Comparison of ENCODE assay signal across 8 cellular contexts in the genomic region with DNA sequence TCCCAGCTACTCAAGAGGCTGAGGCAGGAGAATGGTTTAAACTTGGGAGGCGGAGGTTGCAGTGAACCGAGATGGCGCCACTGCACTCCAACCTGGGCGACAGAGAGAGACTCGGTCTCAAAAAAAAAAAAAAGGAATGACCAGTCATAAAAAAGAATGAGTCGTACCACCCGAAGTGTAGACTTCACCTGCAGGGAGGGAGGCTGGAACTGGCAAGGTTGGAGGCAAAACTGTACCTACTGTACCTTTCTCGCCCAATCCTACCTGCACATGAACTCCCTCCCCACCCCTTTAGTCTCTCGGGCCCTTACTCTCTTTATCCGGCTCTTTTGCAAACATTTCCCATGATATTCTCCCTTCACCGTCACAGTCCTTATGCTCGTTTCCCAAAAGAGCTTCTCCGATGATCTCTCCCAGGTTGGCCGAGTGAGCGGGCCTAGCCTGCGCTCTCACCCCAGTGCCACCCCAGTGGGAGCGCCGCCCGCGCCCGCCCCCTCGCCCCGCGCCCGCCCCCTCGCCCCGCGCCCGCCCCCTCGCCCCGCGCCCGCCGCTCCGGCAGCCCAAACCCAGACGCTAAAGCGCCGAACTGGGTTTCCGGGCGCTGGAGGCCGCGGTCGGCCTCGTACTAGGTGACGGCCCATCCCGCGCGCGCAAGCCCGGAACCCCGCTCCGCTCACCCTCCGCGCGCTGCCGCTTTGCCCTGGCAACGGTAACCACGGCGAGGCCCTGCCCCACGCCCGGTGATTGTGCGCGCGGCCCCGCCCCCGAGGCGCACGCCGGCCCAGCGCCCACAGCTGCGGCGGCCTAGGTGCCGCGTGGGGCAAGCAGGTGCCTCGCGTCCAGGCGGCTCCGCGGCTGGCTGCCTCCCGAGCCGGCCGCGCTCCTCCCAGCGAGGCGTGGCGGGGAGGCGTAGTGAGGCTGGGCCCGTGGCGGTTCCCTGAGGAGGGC. TPM values are rescaled to one million over a fixed set of nuclear protein-coding genes. Genes with fewer than 3 reads are reported as not detected.
DNase-seq lines count a peak whose midpoint lies in the region; ATAC-seq, FAIRE-seq and TF ChIP-seq lines count a peak whose summit lies in the region.

Gene SMKR1, plus strand, starts transcription at position 772 of the 948 bp plus-strand sequence. CDS start 294 bp downstream, outside the sequence.

- H3K4me2 ChIP-seq in IMR-90 (ENCODE audit: low read depth, low read length) (peak within 1 kb of the TSS; percentile 72), osteoblast (ENCODE audit: insufficient read depth, low read length) (peak within 1 kb of the TSS; percentile 83)

- H3K4me3 ChIP-seq in IMR-90 (ENCODE audit: insufficient read depth, low read depth, low read length) (peak within 1 kb of the TSS; percentile 47), osteoblast (ENCODE audit: insufficient read depth, low read length) (peak within 1 kb of the TSS; percentile 74), thymus (ENCODE audit: low read length) (peak within 1 kb of the TSS; percentile 57)

- H2AFZ ChIP-seq in IMR-90 (replicated peaks; ENCODE audit: low read length, poor library complexity) (peak within 1 kb of the TSS; percentile 92), osteoblast (ENCODE audit: low read length) (peak within 1 kb of the TSS; percentile 81)

- H3K4me1 ChIP-seq in IMR-90 (ENCODE audit: control insufficient read depth, insufficient read depth, low read length) (no peaks in the 10 kb centered on the region; the same call in 1 of the 2 replicates), osteoblast (ENCODE audit: insufficient read depth, low read length) (peaks cover 9% of the 10 kb centered on the region), thymus (ENCODE audit: control insufficient read depth, insufficient read depth, low read length) (peaks cover 4% of the 10 kb centered on the region)

- TF ChIP-seq POLR2A in IMR-90 (IDR thresholded peaks at IDR 0.05; ENCODE audit: low read depth, low read length): no peak

- H3K36me3 ChIP-seq in IMR-90 (ENCODE audit: control insufficient read depth, insufficient read depth, low read length) (no peaks in the 10 kb centered on the region), osteoblast (ENCODE audit: insufficient read depth, low read length) (no peaks in the 10 kb centered on the region), thymus (ENCODE audit: control insufficient read depth, insufficient read depth) (no peaks in the 10 kb centered on the region)

- no peak within 1 kb of the TSS for H3K27ac ChIP-seq in IMR-90 (ENCODE audit: insufficient read depth, low read length)
- H3K27ac ChIP-seq in osteoblast (ENCODE audit: low read depth, low read length): no peak within 1 kb of the TSS
- H3K27ac ChIP-seq in thymus (ENCODE audit: low read depth): no peak within 1 kb of the TSS

- BruUV-seq in IMR-90 (replicated peaks; lab: Mats Ljungman, UMichigan): no TSS peak

- no peak within 1 kb of the TSS for H2BK120ac ChIP-seq in IMR-90 (ENCODE audit: low read depth, low read length)

- no peak within 1 kb of the TSS for H2AK9ac ChIP-seq in IMR-90 (replicated peaks; ENCODE audit: low read depth, low read length, poor library complexity)

- no peak within 1 kb of the TSS for H4K5ac ChIP-seq in IMR-90 (ENCODE audit: low read depth, low read length)

- H3K27me3 ChIP-seq in IMR-90 (ENCODE audit: control insufficient read depth, insufficient read depth, low read length) (peaks cover 38% of the 10 kb centered on the region), osteoblast (ENCODE audit: insufficient read depth, low read length) (peaks cover 12% of the 10 kb centered on the region), thymus (ENCODE audit: control insufficient read depth, insufficient read depth) (peaks cover 3% of the 10 kb centered on the region)

- TF ChIP-seq RAD21 in IMR-90 (IDR thresholded peaks at IDR 0.05; ENCODE audit: low read length): no peak

- FAIRE-seq in RCC 7860 (lab: Jason Lieb, UNC): no peak

- POLR2A ChIA-PET in IMR-90 (lab: Charles Lee; ENCODE audit: unreplicated experiment): no interaction called here

- TF ChIP-seq CTCF in IMR-90 (conservative IDR thresholded peaks at IDR 0.05; ENCODE audit: low read depth, low read length) (no peak), osteoblast (IDR thresholded peaks at IDR 0.05; ENCODE audit: extremely low read depth, low read depth, low read length) (no peak)

- no peak within 1 kb of the TSS for H3K18ac ChIP-seq in IMR-90 (ENCODE audit: low read depth, low read length)

- H4K20me1 ChIP-seq in IMR-90 (ENCODE audit: insufficient read depth, low read length) (no peaks in the 10 kb centered on the region), osteoblast (ENCODE audit: insufficient read depth, low read length) (peaks cover 2% of the 10 kb centered on the region)

- intact Hi-C loops in IMR-90 (cut with micrococcal nuclease): no loop called here

- H3K9me1 ChIP-seq in IMR-90 (ENCODE audit: insufficient read depth, low read length): no peaks in the 10 kb centered on the region

- no peak within 1 kb of the TSS for H4K91ac ChIP-seq in IMR-90 (ENCODE audit: insufficient read depth, low read depth, low read length)

- no peaks in the 10 kb centered on the region for H3K79me2 ChIP-seq in osteoblast (ENCODE audit: insufficient read depth, low read length)

- no peak within 1 kb of the TSS for H2BK20ac ChIP-seq in IMR-90 (ENCODE audit: low read depth, low read length)

- 1% methylated on average over 42 of the region's 89 CpGs; no CpG with 5 or more reads in 1 of the 2 experiments for WGBS in IMR-90 (ENCODE audit: extremely low coverage in 2 of 2, insufficient read length in 1 of 2), 2 experiments
- WGBS in thymus: 6% methylated on average over 89 of the region's 89 CpGs

- H4K8ac ChIP-seq in IMR-90 (ENCODE audit: low read depth in 2 of 2, low read length in 2 of 2): no peak within 1 kb of the TSS

- in situ Hi-C loops in IMR-90 (cut with MboI; ENCODE audit: low sequenced_read_pairs): no loop called here

- H3K9me3 ChIP-seq in IMR-90 (ENCODE audit: control insufficient read depth, insufficient read depth, low read length): no peaks in the 10 kb centered on the region
- no peaks in the 10 kb centered on the region for H3K9me3 ChIP-seq in osteoblast (ENCODE audit: low read depth, low read length)
- no peaks in the 10 kb centered on the region for H3K9me3 ChIP-seq in thymus (ENCODE audit: control insufficient read depth)

- dilution Hi-C loops in IMR-90 (cut with HindIII; ENCODE audit: low sequenced_read_pairs, unreplicated experiment): no loop called here

- H3K23ac ChIP-seq in IMR-90 (ENCODE audit: low read depth, low read length): no peak within 1 kb of the TSS

- no peak within 1 kb of the TSS for H2AK5ac ChIP-seq in IMR-90 (ENCODE audit: low read depth, low read length)

- H3K14ac ChIP-seq in IMR-90 (replicated peaks; ENCODE audit: low read depth, low read length): no peak within 1 kb of the TSS

- CTCF ChIA-PET in IMR-90 (lab: Yijun Ruan, JAX): no interaction called here

- ATAC-seq in GM21526 (IDR thresholded peaks at IDR 0.05; ENCODE audit: low FRiP score, unreplicated experiment) (peak; percentile 92), IMR-90 (ENCODE audit: low read depth) (peak; percentile 92)

- H3K79me1 ChIP-seq in IMR-90 (ENCODE audit: low read depth in 1 of 2, low read length in 2 of 2): no peaks in the 10 kb centered on the region

- no peak within 1 kb of the TSS for H3K9ac ChIP-seq in IMR-90 (ENCODE audit: low read depth, low read length)

- H3K56ac ChIP-seq in IMR-90 (ENCODE audit: extremely low read depth, insufficient read depth, low read length): no peak within 1 kb of the TSS

- no peak within 1 kb of the TSS for H2BK5ac ChIP-seq in IMR-90 (ENCODE audit: low read depth, low read length, poor library complexity, severe bottlenecking)

- DNase-seq in DMS79 (lab: John Stamatoyannopoulos, UW) (peak; percentile 43), IMR-90 (peak; percentile 23), RCC 7860 (ENCODE audit: low spot score) (peak; percentile 48), germinal center (ENCODE audit: low spot score) (peak; percentile 98), osteoblast (ENCODE audit: insufficient read length, low spot score, missing footprints) (peak; percentile 97)
- peak; percentile 93 for DNase-seq in activated effector memory CD4-positive, alpha-beta T cell treated with Interleukin-2 at 50 U/mL for 16 hours

- no peak within 1 kb of the TSS for H2BK15ac ChIP-seq in IMR-90 (ENCODE audit: low read depth, low read length)

- no peak within 1 kb of the TSS for H3K4ac ChIP-seq in IMR-90 (ENCODE audit: low read depth, low read length)

TF ChIP-seq in IMR-90, 13 proteins besides CTCF, POLR2A, EP300 and RAD21:
- no peak for TF ChIP-seq CEBPB (IDR thresholded peaks at IDR 0.05; ENCODE audit: low read depth, low read length)
- TF ChIP-seq RCOR1 (IDR thresholded peaks at IDR 0.05; ENCODE audit: insufficient replicate concordance, low read length): no peak

RNA-seq across cellular contexts. Expression of gene SMKR1, which starts in this region (rescaled TPM):
- total RNA-seq in IMR-90 (2012; rRNA removed) (not detected in 2 replicates), osteoblast (0.72 and 0.88 TPM in 2 replicates)
- polyA plus RNA-seq in IMR-90 (2012; rRNA removed) (0.26 TPM in 1 of 2 replicates, not detected in the other), thymus (1.2 TPM)
- 0.04 TPM in 1 of 2 replicates, not detected in the other for polyA plus RNA-seq in IMR-90 (2012; cell fraction: cytosol; rRNA removed)
- polyA plus RNA-seq in IMR-90 (2012; cell fraction: nucleus; rRNA removed; ENCODE audit: low replicate concordance): not detected in 2 replicates

Comparison
In these comparisons a context has a peak if more than half of its experiments do, and no peak if none do; other contexts are left out.
1. Peak in DNase-seq, ATAC-seq, H3K4me3 ChIP-seq and H3K4me2 ChIP-seq in IMR-90; RNA of the gene not detected or under 1 TPM.
2. Peak in DNase-seq, H3K4me3 ChIP-seq and H3K4me2 ChIP-seq in osteoblast; RNA of the gene not detected or under 1 TPM.
3. DNase-seq: peak in every context shown above with its lines; median percentile 98 in germinal center; 97 in osteoblast; 93 in activated effector memory CD4-positive, alpha-beta T cell treated with Interleukin-2 at 50 U/mL for 16 hours; 48 in RCC 7860; 43 in DMS79; 23 in IMR-90.